ENCODE assay signal across 21 cellular contexts in the genomic region with DNA sequence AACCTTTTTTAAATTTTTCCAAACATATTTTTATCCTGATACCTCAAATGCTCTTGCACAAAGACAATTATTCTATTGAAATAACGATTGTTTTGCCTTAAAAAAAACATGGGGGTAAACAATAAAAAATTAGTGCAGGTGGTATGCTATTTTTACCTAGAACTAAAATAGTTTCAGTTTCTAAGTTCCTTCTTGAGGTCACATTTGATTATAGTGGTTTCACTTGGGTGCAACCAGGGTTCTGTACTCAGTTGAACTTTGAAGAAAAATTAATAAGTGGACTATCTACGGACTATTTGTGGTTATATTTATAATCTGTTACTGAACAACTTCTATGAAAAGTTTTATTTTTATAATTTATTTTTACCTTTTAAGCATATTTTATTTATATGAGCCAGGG.
DNase-seq lines count a peak whose midpoint lies in the region; ATAC-seq lines count a peak whose summit lies in the region.
"Had no signal": no experiment of that assay in that cellular context is flagged by ENCODE, and none has a peak within 500 bp of the region (broad histone marks: within the 10 kb centered on the region; RNA-seq: fewer than 3 reads in every experiment).

No MANE protein-coding gene starts in this region.

- H3K36me3 Mint-ChIP-seq in naive B cell, result no peaks in the 10 kb centered on the region
- H3K36me3 Mint-ChIP-seq: activated naive CD4-positive, alpha-beta T cell treated with anti-CD3 and anti-CD28 coated beads, Interleukin-2, amount 50 U/mL, for 24 hours; CD8-positive, alpha-beta T cell had no signal

- H3K27ac Mint-ChIP-seq in naive B cell, result no peak overlapping the region
- H3K27ac Mint-ChIP-seq: activated CD8-positive, alpha-beta T cell treated with anti-CD3 and anti-CD28 coated beads, Interleukin-2, amount 10 ng/mL, durations not matched to agents 7 days and 5 days; activated naive CD4-positive, alpha-beta T cell treated with anti-CD3 and anti-CD28 coated beads, Interleukin-2, amount 50 U/mL, for 24 hours; CD8-positive, alpha-beta T cell had no signal

- no peaks in the 10 kb centered on the region for H3K27me3 Mint-ChIP-seq in naive B cell
- H3K27me3 Mint-ChIP-seq: activated naive CD4-positive, alpha-beta T cell treated with anti-CD3 and anti-CD28 coated beads, Interleukin-2, amount 50 U/mL, for 24 hours had no signal

- peak; percentile 63 for ATAC-seq in GM18868 (IDR thresholded peaks at IDR 0.05; ENCODE audit: unreplicated experiment)
- peak; percentile 87 for ATAC-seq in GM21515 (IDR thresholded peaks at IDR 0.05; ENCODE audit: unreplicated experiment)
- peak; percentile 68 for ATAC-seq in HG03175 (IDR thresholded peaks at IDR 0.05; ENCODE audit: unreplicated experiment)
- ATAC-seq in naive B cell (ENCODE audit: low read depth in 2 of 2), result peak; percentile 54 to 63
- no peak for ATAC-seq in HG02840 (IDR thresholded peaks at IDR 0.05; ENCODE audit: low FRiP score, unreplicated experiment)
- ATAC-seq: activated CD8-positive, alpha-beta T cell treated with anti-CD3 and anti-CD28 coated beads, Interleukin-2, amount 10 ng/mL, durations not matched to agents 7 days and 5 days; activated T-cell treated with anti-CD3 and anti-CD28 coated beads, Interleukin-2, amount 50 U/mL, for 4 hours; CD8-positive, alpha-beta T cell; foreskin keratinocyte; left ventricle myocardium superior had no signal

- peaks cover 0 to 5% (median 0%) of the 10 kb centered on the region in 7 donors for H3K9me3 Mint-ChIP-seq in naive B cell

- peak overlapping the region in 4 of 8 donors; percentile 21 to 54 (median 34) for H3K4me3 Mint-ChIP-seq in naive B cell
- H3K4me3 Mint-ChIP-seq: activated CD8-positive, alpha-beta T cell treated with anti-CD3 and anti-CD28 coated beads, Interleukin-2, amount 10 ng/mL, durations not matched to agents 7 days and 5 days; activated naive CD4-positive, alpha-beta T cell treated with anti-CD3 and anti-CD28 coated beads, Interleukin-2, amount 50 U/mL, for 24 hours; activated T-cell treated with anti-CD3 and anti-CD28 coated beads, Interleukin-2, amount 50 U/mL, for 4 hours; CD8-positive, alpha-beta T cell had no signal

- DNase-seq in naive B cell (peak; percentile 19), NCI-H1417 (lab: John Stamatoyannopoulos, UW) (no peak), SKM-1 (lab: John Stamatoyannopoulos, UW; ENCODE audit: unreplicated experiment) (no peak)
- DNase-seq: activated CD8-positive, alpha-beta T cell treated with anti-CD3 and anti-CD28 coated beads, Interleukin-2, amount 10 ng/mL, durations not matched to agents 7 days and 5 days; activated T-cell treated with anti-CD3 and anti-CD28 coated beads, Interleukin-2, amount 50 U/mL, for 4 hours; aorta; CD8-positive, alpha-beta T cell; central memory CD4-positive, alpha-beta T cell; erythroblast; foreskin keratinocyte; left ventricle myocardium superior; NCI-H1694 treated with DMSO at 0.1 percent for 48 hours; NCI-H226; stimulated activated CD4-positive, alpha-beta T cell treated with anti-CD3 and anti-CD28 coated beads, Interleukin-2, amount 100 ng/mL, for 24 hours; stimulated activated naive CD4-positive, alpha-beta T cell; T-helper 9 cell had no signal

- H3K4me1 Mint-ChIP-seq in naive B cell, result peaks cover 12 to 23% (median 13%) of the 10 kb centered on the region in 3 donors
- H3K4me1 Mint-ChIP-seq: activated naive CD4-positive, alpha-beta T cell treated with anti-CD3 and anti-CD28 coated beads, Interleukin-2, amount 50 U/mL, for 24 hours had no signal
